In genomic region chr16:10729649-10730048, GRCh38 we compare ENCODE assay signal across 11 cellular contexts. TPM values are rescaled to one million over a fixed set of nuclear protein-coding genes. Genes with fewer than 3 reads are reported as not detected.
DNase-seq lines count a peak whose midpoint lies in the region; ATAC-seq and TF ChIP-seq lines count a peak whose summit lies in the region.
"Had no signal": no experiment of that assay in that cellular context is flagged by ENCODE, and none has a peak within 500 bp of the region (broad histone marks: within the 10 kb centered on the region; RNA-seq: fewer than 3 reads in every experiment).

No MANE protein-coding gene starts in this region.

- no peak overlapping the region for H3K27ac Mint-ChIP-seq in immature natural killer cell
- H3K27ac Mint-ChIP-seq: IgD-negative memory B cell; T-helper 1 cell treated with Interleukin-12 subunit alpha and Interleukin-12 subunit beta and Interleukin-4 antibody, amounts not matched to agents 30 μg/mL and 1 μg/mL, for 36 hours had no signal

- H3K4me3 ChIP-seq in MG63, result no peak overlapping the region
- H3K4me3 ChIP-seq in brain microvascular endothelial cell (ENCODE audit: low read depth, low read length), result no peak overlapping the region
- no peak overlapping the region for H3K4me3 ChIP-seq in lower lobe of right lung

- H3K27me3 ChIP-seq in MG63 (no peaks in the 10 kb centered on the region; the same call in 1 of the 2 replicates), brain microvascular endothelial cell (replicated peaks) (no peaks in the 10 kb centered on the region), lower lobe of right lung (ENCODE audit: low read depth) (no peaks in the 10 kb centered on the region)

- H3K27ac ChIP-seq in brain microvascular endothelial cell (no peak overlapping the region), lower lobe of right lung (no peak overlapping the region)

- peaks cover 0 to 2% (median 0%) of the 10 kb centered on the region in 6 donors for H3K9me3 Mint-ChIP-seq in immature natural killer cell
- H3K9me3 Mint-ChIP-seq: T-helper 1 cell treated with Interleukin-12 subunit alpha and Interleukin-12 subunit beta and Interleukin-4 antibody, amounts not matched to agents 30 μg/mL and 1 μg/mL, for 36 hours had no signal

- no peaks in the 10 kb centered on the region for H3K36me3 Mint-ChIP-seq in immature natural killer cell
- H3K36me3 Mint-ChIP-seq: IgD-negative memory B cell had no signal

- ATAC-seq in lower lobe of right lung, result peak; percentile 34 to 83

- peaks cover 0 to 5% (median 0%) of the 10 kb centered on the region in 3 donors for H3K27me3 Mint-ChIP-seq in immature natural killer cell (ENCODE audit: low read depth in 3 of 3)
- H3K27me3 Mint-ChIP-seq: IgD-negative memory B cell had no signal

- H3K4me1 Mint-ChIP-seq in immature natural killer cell, result no peaks in the 10 kb centered on the region
- H3K4me1 Mint-ChIP-seq: IgD-negative memory B cell had no signal

- peak; percentile 36 for TF ChIP-seq CTCF in brain microvascular endothelial cell (IDR thresholded peaks at IDR 0.05; ENCODE audit: low read depth, low read length, missing control alignments)
- no peak for TF ChIP-seq CTCF in lower lobe of right lung (IDR thresholded peaks at IDR 0.05)

- intact Hi-C loops in lower lobe of right lung (cut with DNase I), result loop anchor here (10.0 kb wide), 1 partner anchor 215 kb away; no protein-coding TSS in a partner anchor

- DNase-seq in Caki2 (ENCODE audit: low read depth), result peak; percentile 80
- peak; percentile 83 for DNase-seq in MG63
- no peak for DNase-seq in brain microvascular endothelial cell
- DNase-seq in lower lobe of right lung, result no peak
- DNase-seq in activated effector memory CD4-positive, alpha-beta T cell treated with anti-CD3 and anti-CD28 coated beads, Interleukin-2, amount 50 U/mL, for 16 hours, result no peak
- DNase-seq in immature natural killer cell, result no peak
- DNase-seq in stimulated activated CD4-positive, alpha-beta T cell treated with anti-CD3 and anti-CD28 coated beads, Interleukin-2, amount 100 ng/mL, for 48 hours, result no peak
- DNase-seq in NCI-H2081 treated with DMSO at 0.1 percent for 48 hours (lab: John Stamatoyannopoulos, UW), result no peak
- DNase-seq: DMS79 treated with DMSO at 0.1 percent for 48 hours had no signal

- H3K4me1 ChIP-seq in lower lobe of right lung, result no peaks in the 10 kb centered on the region

- in situ Hi-C loops in Caki2 (cut with HindIII; ENCODE audit: low pct_unique_long_range_greater_than_20kb, low sequenced_read_pairs), result no loop called here
- in situ Hi-C loops in brain microvascular endothelial cell (cut with HindIII; ENCODE audit: low pct_ligation_motif_present, low sequenced_read_pairs), result loop anchor here (25.0 kb wide), 1 partner anchor 192 kb away; no protein-coding TSS in a partner anchor

- H3K36me3 ChIP-seq in MG63, result no peaks in the 10 kb centered on the region
- no peaks in the 10 kb centered on the region for H3K36me3 ChIP-seq in brain microvascular endothelial cell (replicated peaks)
- no peaks in the 10 kb centered on the region for H3K36me3 ChIP-seq in lower lobe of right lung

- no peak overlapping the region for H3K4me3 Mint-ChIP-seq in immature natural killer cell
- H3K4me3 Mint-ChIP-seq: IgD-negative memory B cell; T-helper 1 cell treated with Interleukin-12 subunit alpha and Interleukin-12 subunit beta and Interleukin-4 antibody, amounts not matched to agents 30 μg/mL and 1 μg/mL, for 36 hours had no signal

- H3K9me3 ChIP-seq in MG63, result peaks cover 6% of the 10 kb centered on the region
- no peaks in the 10 kb centered on the region for H3K9me3 ChIP-seq in lower lobe of right lung

RNA-seq across cellular contexts. Expression of gene NUBP1, which starts 14.0 kb away (rescaled TPM):
- 35.2 and 57.7 TPM in 2 replicates for total RNA-seq in Caki2 (2014; rRNA removed; shearing (Covaris generic); ENCODE audit: low replicate concordance)
- total RNA-seq in MG63 (2014; rRNA removed; shearing (Covaris generic); ENCODE audit: low replicate concordance), result 45.2 and 57.5 TPM in 2 replicates
- 37.7 TPM for total RNA-seq in lower lobe of right lung
- 10 to 100 TPM; 19.7 to 29.4 (median 21.0) TPM for polyA plus RNA-seq in immature natural killer cell

RNA-seq across cellular contexts. Expression of gene TEKT5, which starts 34.9 kb away (rescaled TPM):
- total RNA-seq in Caki2 (2014; rRNA removed; shearing (Covaris generic); ENCODE audit: low replicate concordance), result not detected in 2 replicates
- total RNA-seq in MG63 (2014; rRNA removed; shearing (Covaris generic); ENCODE audit: low replicate concordance), result not detected in 2 replicates
- total RNA-seq in lower lobe of right lung, result not detected
- not detected for polyA plus RNA-seq in immature natural killer cell
- polyA plus RNA-seq: IgD-negative memory B cell had no signal

Comparison
In these comparisons a context has a peak if more than half of its experiments do, and no peak if none do; other contexts are left out.
1. DNase-seq: peak in Caki2 (single experiment) and MG63 (single experiment); none in brain microvascular endothelial cell (single experiment), lower lobe of right lung (single experiment), activated effector memory CD4-positive, alpha-beta T cell treated with anti-CD3 and anti-CD28 coated beads, Interleukin-2, amount 50 U/mL, for 16 hours (single experiment), immature natural killer cell (0 of 3), stimulated activated CD4-positive, alpha-beta T cell treated with anti-CD3 and anti-CD28 coated beads, Interleukin-2, amount 100 ng/mL, for 48 hours (0 of 2) and NCI-H2081 treated with DMSO at 0.1 percent for 48 hours (single experiment).